ENCODE assay signal across 9 cellular contexts in genomic region chr16:27426423-27427408, GRCh38. TPM values are rescaled to one million over a fixed set of nuclear protein-coding genes. Genes with fewer than 3 reads are reported as not detected.
DNase-seq lines count a peak whose midpoint lies in the region; ATAC-seq and TF ChIP-seq lines count a peak whose summit lies in the region.
"Had no signal": no experiment of that assay in that cellular context is flagged by ENCODE, and none has a peak within 500 bp of the region (broad histone marks: within the 10 kb centered on the region; RNA-seq: fewer than 3 reads in every experiment).

No MANE protein-coding gene starts in this region.

- 42 to 50% methylated on average over 7 of the region's 7 CpGs for WGBS in testis, 2 donors

- H3K27ac ChIP-seq in ACC112 (ENCODE audit: low read depth, low read length) = peak overlapping the region; percentile 68
- H3K27ac ChIP-seq in testis = no peak overlapping the region
- H3K27ac ChIP-seq: pancreas had no signal

- peaks cover 12% of the 10 kb centered on the region for H3K4me1 ChIP-seq in ACC112 (ENCODE audit: control insufficient read depth, insufficient read depth, low read length, unreplicated experiment)
- no peaks in the 10 kb centered on the region for H3K4me1 ChIP-seq in testis
- H3K4me1 ChIP-seq: pancreas had no signal

- H3K4me3 ChIP-seq in ACC112 (ENCODE audit: low read depth, low read length) = no peak overlapping the region
- no peak overlapping the region for H3K4me3 ChIP-seq in testis
- H3K4me3 ChIP-seq: pancreas had no signal

- no peak for TF ChIP-seq POLR2A in testis (IDR thresholded peaks at IDR 0.05)

- ATAC-seq in GM18498 (IDR thresholded peaks at IDR 0.05; ENCODE audit: unreplicated experiment) (peak; percentile 86), HG02623 (IDR thresholded peaks at IDR 0.05; ENCODE audit: unreplicated experiment) (peak; percentile 56)

- TF ChIP-seq CTCF in testis (IDR thresholded peaks at IDR 0.05) = no peak

- peak overlapping the region; percentile 22 for H2AFZ ChIP-seq in ACC112 (ENCODE audit: low read length, unreplicated experiment)

- H3K36me3 ChIP-seq in ACC112 (ENCODE audit: insufficient read depth, low read length) (no peaks in the 10 kb centered on the region), testis (ENCODE audit: low read depth, missing control alignments) (no peaks in the 10 kb centered on the region)
- H3K36me3 ChIP-seq: pancreas had no signal

- intact Hi-C loops in testis (cut with DNase I; ENCODE audit: low total_unique reads) = no loop called here

- H3K9me3 ChIP-seq in testis = no peaks in the 10 kb centered on the region
- H3K9me3 ChIP-seq: pancreas had no signal

- H3K27me3 ChIP-seq in ACC112 (ENCODE audit: insufficient read depth, low read length) (no peaks in the 10 kb centered on the region), testis (no peaks in the 10 kb centered on the region)
- H3K27me3 ChIP-seq: pancreas had no signal

- peak; percentile 57 for DNase-seq in NCI-H1092 treated with DMSO at 0.1 percent for 48 hours (lab: John Stamatoyannopoulos, UW)
- DNase-seq in activated CD4-positive, alpha-beta T cell treated with anti-CD3 and anti-CD28 coated beads for 1 hour = peak; percentile 70
- DNase-seq in dermis blood vessel endothelial cell = peak; percentile 47
- peak; percentile 95 for DNase-seq in renal cortical epithelial cell (ENCODE audit: low read depth)
- no peak for DNase-seq in testis

- no peaks in the 10 kb centered on the region for H3K79me2 ChIP-seq in ACC112 (ENCODE audit: control insufficient read depth, insufficient read depth, low read length, unreplicated experiment)

RNA-seq across cellular contexts. Expression of gene IL21R, which starts 24.7 kb away (rescaled TPM):
- total RNA-seq in dermis blood vessel endothelial cell = under 0.01 and 0.14 TPM in 2 replicates
- under 0.01 TPM in 1 of 2 replicates, not detected in the other for total RNA-seq in renal cortical epithelial cell
- total RNA-seq in testis = under 1 TPM; 0.31 to 0.87 TPM
- 2.3 TPM for polyA plus RNA-seq in testis (ENCODE audit: insufficient read depth, low read depth, low replicate concordance)
